In genomic region chr9:131731237-131731995, GRCh38 we compare ENCODE assay signal across 1 cellular context.
TF ChIP-seq lines count a peak whose summit lies in the region.

No MANE protein-coding gene starts in this region.

TF ChIP-seq in H1, 55 proteins besides CTCF, POLR2A, EP300 and RAD21 (continued from another document):
- TF ChIP-seq CHD7 (IDR thresholded peaks at IDR 0.05; ENCODE audit: insufficient replicate concordance, low read length) (no peak), SP4 (IDR thresholded peaks at IDR 0.05; ENCODE audit: low read length) (no peak), CBX8 (IDR thresholded peaks at IDR 0.05; ENCODE audit: borderline replicate concordance, low read depth, low read length) (no peak), RNF2 (IDR thresholded peaks at IDR 0.05; ENCODE audit: borderline replicate concordance, low read depth, low read length, missing control alignments, poor library complexity, severe bottlenecking) (no peak), KDM5A (IDR thresholded peaks at IDR 0.05; ENCODE audit: low read length) (no peak), SIX5 (IDR thresholded peaks at IDR 0.05; ENCODE audit: low read depth, low read length) (no peak), HDAC2 (IDR thresholded peaks at IDR 0.05; ENCODE audit: borderline replicate concordance in 1 of 2, low read depth in 2 of 2, low read length in 2 of 2) (no peak), CBX5 (IDR thresholded peaks at IDR 0.05; ENCODE audit: low read depth, low read length) (no peak), USF2 (IDR thresholded peaks at IDR 0.05; ENCODE audit: low read length) (no peak), TAF7 (optimal IDR thresholded peaks at IDR 0.05; ENCODE audit: borderline replicate concordance, low read depth, low read length) (no peak), NANOG (IDR thresholded peaks at IDR 0.05; ENCODE audit: insufficient read depth, low read depth, low read length, poor library complexity, severe bottlenecking) (no peak), CEBPB (IDR thresholded peaks at IDR 0.05; ENCODE audit: low read depth, low read length) (no peak), NRF1 (IDR thresholded peaks at IDR 0.05; ENCODE audit: low read depth, low read length) (no peak), POLR2AphosphoS5 (IDR thresholded peaks at IDR 0.05; ENCODE audit: low read depth, low read length) (no peak), TCF12 (IDR thresholded peaks at IDR 0.05; ENCODE audit: low read depth, low read length) (no peak)
